Comparison of ENCODE assay signal across 11 cellular contexts in genomic region chr15:78007965-78008886, GRCh38.
DNase-seq lines count a peak whose midpoint lies in the region; ATAC-seq and TF ChIP-seq lines count a peak whose summit lies in the region.
"Had no signal": no experiment of that assay in that cellular context is flagged by ENCODE, and none has a peak within 500 bp of the region (broad histone marks: within the 10 kb centered on the region; RNA-seq: fewer than 3 reads in every experiment).

No MANE protein-coding gene starts in this region.

- 92% methylated on average over 17 of the region's 17 CpGs for WGBS in mesenchymal stem cell

- H4K91ac ChIP-seq in mesenchymal stem cell (ENCODE audit: low read length) = no peak overlapping the region

- H3K4me1 ChIP-seq in breast epithelium = no peaks in the 10 kb centered on the region
- peaks cover 27% of the 10 kb centered on the region for H3K4me1 ChIP-seq in mesenchymal stem cell (ENCODE audit: control insufficient read depth, insufficient read depth, low read depth, low read length)
- peaks cover 15 to 17% of the 10 kb centered on the region in 2 donors for H3K4me1 ChIP-seq in uterus

- peak overlapping the region; percentile 36 for H3K9ac ChIP-seq in mesenchymal stem cell (ENCODE audit: low read length)

- no peak overlapping the region for H3K4me2 ChIP-seq in mesenchymal stem cell (ENCODE audit: low read length, poor library complexity, severe bottlenecking)
- H3K4me2 ChIP-seq: BLaER1 treated with 17β-estradiol and CSF1 and Interleukin-3, amounts not matched to agents 10 nM and 100 nM had no signal

- H3K14ac ChIP-seq in mesenchymal stem cell (ENCODE audit: low read length in 2 of 2) = no peak overlapping the region

- H3K36me3 ChIP-seq in breast epithelium (no peaks in the 10 kb centered on the region), mesenchymal stem cell (ENCODE audit: control insufficient read depth in 1 of 2, insufficient read depth in 2 of 2, low read depth in 1 of 2, low read length in 2 of 2) (peaks cover 65 to 71% of the 10 kb centered on the region in 2 experiments), uterus (no peaks in the 10 kb centered on the region)

- TF ChIP-seq CTCF in MCF 10A (IDR thresholded peaks at IDR 0.05; ENCODE audit: unreplicated experiment) = no peak
- TF ChIP-seq CTCF in breast epithelium (IDR thresholded peaks at IDR 0.05) = no peak
- no peak for TF ChIP-seq CTCF in uterus (IDR thresholded peaks at IDR 0.05)

- no peak for TF ChIP-seq POLR2A in breast epithelium (IDR thresholded peaks at IDR 0.05)
- TF ChIP-seq POLR2A in uterus (IDR thresholded peaks at IDR 0.05) = no peak

- peak overlapping the region in 1 of 2 donors; percentile 13 for H3K27ac ChIP-seq in breast epithelium
- H3K27ac ChIP-seq in mesenchymal stem cell (ENCODE audit: low read length, poor library complexity, severe bottlenecking) = no peak overlapping the region
- H3K27ac ChIP-seq in uterus = peak overlapping the region in 1 of 2 donors; percentile 30
- H3K27ac ChIP-seq: BLaER1 treated with 17β-estradiol and CSF1 and Interleukin-3, amounts not matched to agents 10 nM and 100 nM had no signal

- peaks cover 79% of the 10 kb centered on the region for H3K36me3 Mint-ChIP-seq in MCF 10A (ENCODE audit: insufficient read depth, unreplicated experiment)
- H3K36me3 Mint-ChIP-seq in T-cell = peaks cover 49% of the 10 kb centered on the region

- no peak overlapping the region for H2BK5ac ChIP-seq in mesenchymal stem cell (ENCODE audit: low read depth, low read length, poor library complexity, severe bottlenecking)

- H3K4me3 ChIP-seq in breast epithelium (no peak overlapping the region), mesenchymal stem cell (ENCODE audit: insufficient read depth in 1 of 2, low read depth in 1 of 2, low read length in 2 of 2) (no peak overlapping the region), uterus (no peak overlapping the region)
- H3K4me3 ChIP-seq: BLaER1 treated with 17β-estradiol and CSF1 and Interleukin-3, amounts not matched to agents 10 nM and 100 nM had no signal

- no peak overlapping the region for H2BK120ac ChIP-seq in mesenchymal stem cell (ENCODE audit: low read depth, low read length)

- H3K9me3 ChIP-seq in breast epithelium (no peaks in the 10 kb centered on the region), mesenchymal stem cell (ENCODE audit: control insufficient read depth, low read length) (no peaks in the 10 kb centered on the region), uterus (no peaks in the 10 kb centered on the region)
- H3K9me3 ChIP-seq: BLaER1 treated with 17β-estradiol and CSF1 and Interleukin-3, amounts not matched to agents 10 nM and 100 nM had no signal

- no peaks in the 10 kb centered on the region for H3K9me3 Mint-ChIP-seq in MCF 10A (ENCODE audit: unreplicated experiment)
- no peaks in the 10 kb centered on the region for H3K9me3 Mint-ChIP-seq in T-cell

- H2BK12ac ChIP-seq in mesenchymal stem cell (ENCODE audit: low read length in 2 of 2) = peak overlapping the region in 1 of 2 experiments; percentile 42

- no peaks in the 10 kb centered on the region for H3K27me3 ChIP-seq in breast epithelium
- no peaks in the 10 kb centered on the region for H3K27me3 ChIP-seq in mesenchymal stem cell (ENCODE audit: control insufficient read depth in 1 of 2, insufficient read depth in 1 of 2, low read length in 2 of 2)
- H3K27me3 ChIP-seq in uterus = no peaks in the 10 kb centered on the region
- H3K27me3 ChIP-seq: BLaER1 treated with 17β-estradiol and CSF1 and Interleukin-3, amounts not matched to agents 10 nM and 100 nM had no signal

- DNase-seq in MCF 10A (ENCODE audit: unreplicated experiment) = peak; percentile 89
- no peak for DNase-seq in breast epithelium (ENCODE audit: low spot score in 2 of 2)
- DNase-seq in dedifferentiated amniotic fluid mesenchymal stem cell (ENCODE audit: extremely low spot score) = peak; percentile 50
- no peak for DNase-seq in mesenchymal stem cell
- peak; percentile 85 to 86 for DNase-seq in uterus
- no peak for DNase-seq in T-cell
- no peak for DNase-seq in T-helper 9 cell
- DNase-seq: NCI-H1694; stimulated activated CD4-positive, alpha-beta T cell treated with anti-CD3 and anti-CD28 coated beads, Interleukin-1b, Interleukin-23, amount 100 ng/mL, for 48 hours had no signal

- H3K4me3 Mint-ChIP-seq in MCF 10A (ENCODE audit: unreplicated experiment) = peak overlapping the region; percentile 12
- H3K4me3 Mint-ChIP-seq in T-cell = no peak overlapping the region

- CTCF ChIA-PET in MCF 10A (lab: Yijun Ruan, JAX) (interaction anchor here (0.6 to 1.2 kb wide), 3 partner anchors 13 to 57 kb away, joined by 4 to 10 read pairs (median 4); no protein-coding TSS in a partner anchor), T-cell (lab: Charles Lee) (interaction anchor here in 1 of 2 donors (0.5 kb wide), 1 partner anchor 101 kb away, joined by 7 read pairs; no protein-coding TSS in a partner anchor)

- intact Hi-C loops in MCF 10A (cut with micrococcal nuclease) (loop anchor here (5.0 kb wide), 1 partner anchor 59 kb away; no protein-coding TSS in a partner anchor), breast epithelium (cut with DNase I; ENCODE audit: low total_unique reads) (no loop called here), uterus (cut with DNase I; ENCODE audit: low total_unique reads) (loop anchor here (10.0 kb wide), 1 partner anchor 67 kb away; the partner anchor contains the start of gene TBC1D2B)

- peaks cover 60% of the 10 kb centered on the region for H3K4me1 Mint-ChIP-seq in MCF 10A (ENCODE audit: insufficient read depth, unreplicated experiment)
- peaks cover 8 to 12% (median 8%) of the 10 kb centered on the region in 3 donors for H3K4me1 Mint-ChIP-seq in T-cell

- peaks cover 43% of the 10 kb centered on the region for H3K79me1 ChIP-seq in mesenchymal stem cell (replicated peaks; ENCODE audit: low read length, poor library complexity, severe bottlenecking)

- H4K8ac ChIP-seq in mesenchymal stem cell (ENCODE audit: low read length) = no peak overlapping the region

- BruUV-seq in MCF 10A (replicated peaks; lab: Mats Ljungman, UMichigan) = no TSS peak

- ATAC-seq in T-cell (replicated peaks in 1 of 4) = no peak
- ATAC-seq in HG02938 (IDR thresholded peaks at IDR 0.05; ENCODE audit: unreplicated experiment) = no peak

- no peaks in the 10 kb centered on the region for H3K27me3 Mint-ChIP-seq in MCF 10A (ENCODE audit: insufficient read depth, unreplicated experiment)
- H3K27me3 Mint-ChIP-seq in T-cell = no peaks in the 10 kb centered on the region

- H3K4ac ChIP-seq in mesenchymal stem cell (ENCODE audit: low read depth in 1 of 2, low read length in 2 of 2) = no peak overlapping the region

- POLR2A ChIA-PET in MCF 10A (lab: Yijun Ruan, JAX) = interaction anchor here (0.6 to 7.5 kb wide), 10 partner anchors 10 to 553 kb away, joined by 3 to 41 read pairs (median 4); no protein-coding TSS in a partner anchor
- POLR2A ChIA-PET in T-cell (lab: Charles Lee) = no interaction called here

- H2BK15ac ChIP-seq in mesenchymal stem cell (ENCODE audit: low read depth, poor library complexity, severe bottlenecking) = no peak overlapping the region

- no peak overlapping the region for H2AFZ ChIP-seq in mesenchymal stem cell (ENCODE audit: low read depth, low read length)

- no peak overlapping the region for H3K18ac ChIP-seq in mesenchymal stem cell (ENCODE audit: low read depth in 1 of 2, low read length in 2 of 2)

- H3K27ac Mint-ChIP-seq in MCF 10A (ENCODE audit: low read depth, unreplicated experiment) (peak overlapping the region; percentile 90), T-cell (no peak overlapping the region)

- H3K23ac ChIP-seq in mesenchymal stem cell (ENCODE audit: low read length in 2 of 2) = no peak overlapping the region

- no peak overlapping the region for H2AK5ac ChIP-seq in mesenchymal stem cell (ENCODE audit: low read length, severe bottlenecking)

Comparison
In these comparisons a context has a peak if more than half of its experiments do, and no peak if none do; other contexts are left out.
1. DNase-seq: peak in MCF 10A (single experiment), dedifferentiated amniotic fluid mesenchymal stem cell (single experiment) and uterus (2 of 2); none in breast epithelium (0 of 2), mesenchymal stem cell (single experiment), T-cell (0 of 34) and T-helper 9 cell (single experiment).